Comparison of ENCODE assay signal across 9 cellular contexts in genomic region chr12:54412786-54413185, GRCh38. TPM values are rescaled to one million over a fixed set of nuclear protein-coding genes. Genes with fewer than 3 reads are reported as not detected.
DNase-seq lines count a peak whose midpoint lies in the region; ATAC-seq and TF ChIP-seq lines count a peak whose summit lies in the region.
"Had no signal": no experiment of that assay in that cellular context is flagged by ENCODE, and none has a peak within 500 bp of the region (broad histone marks: within the 10 kb centered on the region; RNA-seq: fewer than 3 reads in every experiment).

No MANE protein-coding gene starts in this region.

- H3K27me3 ChIP-seq in mammary epithelial cell (ENCODE audit: insufficient read depth, low read length), result no peaks in the 10 kb centered on the region
- H3K27me3 ChIP-seq in muscle layer of colon (ENCODE audit: control insufficient read depth in 1 of 2, insufficient read depth in 2 of 2, low read length in 2 of 2), result no peaks in the 10 kb centered on the region
- H3K27me3 ChIP-seq in aorta (ENCODE audit: control insufficient read depth in 1 of 2, insufficient read depth in 2 of 2, low read length in 1 of 2), result no peaks in the 10 kb centered on the region

- intact Hi-C loops in Right ventricle myocardium inferior (cut with DNase I), result no loop called here
- intact Hi-C loops in cardiac septum (cut with DNase I), result no loop called here
- intact Hi-C loops in mammary epithelial cell (cut with micrococcal nuclease), result no loop called here
- intact Hi-C loops in aorta (cut with DNase I), result no loop called here

- H2AFZ ChIP-seq in mammary epithelial cell (ENCODE audit: low read depth, low read length), result no peak overlapping the region

- no peak overlapping the region for H3K4me3 ChIP-seq in mammary epithelial cell (replicated peaks in 1 of 3; ENCODE audit: insufficient read depth in 1 of 3, low read depth in 2 of 3, low read length in 3 of 3)
- peak overlapping the region; percentile 17 to 49 for H3K4me3 ChIP-seq in muscle layer of colon (ENCODE audit: low read depth in 1 of 2, low read length in 2 of 2)
- peak overlapping the region in 1 of 2 donors; percentile 40 for H3K4me3 ChIP-seq in aorta (ENCODE audit: low read length in 2 of 2)

- in situ Hi-C loops in mammary epithelial cell (cut with MboI; ENCODE audit: low sequenced_read_pairs in 2 of 2), result no loop called here

- no peak for TF ChIP-seq CTCF in mammary epithelial cell (conservative IDR thresholded peaks at IDR 0.05 in 1 of 2, IDR thresholded peaks at IDR 0.05 in 1 of 2; ENCODE audit: extremely low read depth in 1 of 2, insufficient read depth in 1 of 2, low read depth in 1 of 2, low read length in 2 of 2)

- ATAC-seq in Right ventricle myocardium inferior, result peak; percentile 40
- peak; percentile 1 for ATAC-seq in aorta (ENCODE audit: low FRiP score)
- ATAC-seq in HG02678 (IDR thresholded peaks at IDR 0.05; ENCODE audit: unreplicated experiment), result no peak
- no peak for ATAC-seq in GM21367 (IDR thresholded peaks at IDR 0.05; ENCODE audit: unreplicated experiment)

- H4K20me1 ChIP-seq in mammary epithelial cell (ENCODE audit: insufficient read depth, low read length), result no peaks in the 10 kb centered on the region

- no peak for DNase-seq in Right ventricle myocardium inferior (ENCODE audit: missing footprints)
- DNase-seq in cardiac septum (ENCODE audit: low spot score), result no peak
- no peak for DNase-seq in mammary epithelial cell
- DNase-seq in aorta, result peak in 1 of 2 donors; percentile 50
- no peak for DNase-seq in EL

- H3K79me2 ChIP-seq in mammary epithelial cell (ENCODE audit: insufficient read depth, low read length), result peaks cover 88% of the 10 kb centered on the region

- H3K9me3 ChIP-seq in mammary epithelial cell (replicated peaks; ENCODE audit: insufficient read depth, low read length) (no peaks in the 10 kb centered on the region), muscle layer of colon (ENCODE audit: low read length) (no peaks in the 10 kb centered on the region), aorta (ENCODE audit: control insufficient read depth, low read length) (no peaks in the 10 kb centered on the region)

- BruUV-seq in mammary epithelial cell (replicated peaks; lab: Mats Ljungman, UMichigan), result no TSS peak

- peak overlapping the region; percentile 31 for H3K4me2 ChIP-seq in mammary epithelial cell (ENCODE audit: insufficient read depth, low read depth, low read length)

- H3K4me1 ChIP-seq in mammary epithelial cell (ENCODE audit: insufficient read depth, low read length) (peaks cover 51% of the 10 kb centered on the region), muscle layer of colon (ENCODE audit: insufficient read depth, low read length) (peaks cover 70% of the 10 kb centered on the region), aorta (ENCODE audit: control insufficient read depth in 1 of 2, insufficient read depth in 2 of 2, low read length in 2 of 2) (no peaks in the 10 kb centered on the region)

- no peak overlapping the region for H3K9ac ChIP-seq in mammary epithelial cell (ENCODE audit: insufficient read depth, low read length)
- H3K9ac ChIP-seq in muscle layer of colon (ENCODE audit: low read length), result peak overlapping the region; percentile 37

- CTCF ChIA-PET in mammary epithelial cell (lab: Charles Lee; ENCODE audit: low non-redundant PET), result no interaction called here

- H3K27ac ChIP-seq in mammary epithelial cell (ENCODE audit: insufficient read depth, low read depth, low read length) (peak overlapping the region; percentile 69), muscle layer of colon (ENCODE audit: low read depth, low read length) (peak overlapping the region; percentile 77), aorta (ENCODE audit: low read depth in 1 of 2, low read length in 2 of 2) (peak overlapping the region in 1 of 2 donors; percentile 1)

- 65% methylated on average over 3 of the region's 3 CpGs for WGBS in mammary epithelial cell (ENCODE audit: low coverage, missing lambda C conversion rate)
- WGBS in aorta, 2 donors, result 12 to 18% methylated on average over 3 of the region's 3 CpGs

- dilution Hi-C loops in mammary epithelial cell (cut with HindIII; ENCODE audit: low sequenced_read_pairs), result no loop called here

- H3K36me3 ChIP-seq in mammary epithelial cell (ENCODE audit: insufficient read depth, low read length) (peaks cover 17% of the 10 kb centered on the region), muscle layer of colon (ENCODE audit: insufficient read depth, low read length) (peaks cover 51% of the 10 kb centered on the region), aorta (ENCODE audit: control insufficient read depth in 1 of 2, insufficient read depth in 2 of 2, low read length in 1 of 2) (peaks cover 4 to 7% of the 10 kb centered on the region in 2 donors)

RNA-seq across cellular contexts. Expression of gene ITGA5, which starts 6.3 kb away (rescaled TPM):
- total RNA-seq in Right ventricle myocardium inferior, result 53.5 TPM
- 48.2 TPM for total RNA-seq in cardiac septum
- total RNA-seq in mammary epithelial cell, result 100 to 1,000 TPM in 1 of 2 donors, 10 to 100 TPM in 1; 74.2 to 128 TPM
- 119 TPM for polyA plus RNA-seq in mammary epithelial cell
- 238 TPM for polyA minus RNA-seq in mammary epithelial cell
- total RNA-seq in aorta, result 1,000 to 10,000 TPM in 1 of 2 donors, 100 to 1,000 TPM in 1; 241 to 1,416 TPM
- polyA plus RNA-seq in aorta, result 100 to 1,000 TPM in 1 of 2 donors, 10 to 100 TPM in 1; 26.5 to 464 TPM

RNA-seq across cellular contexts. Expression of gene ZNF385A, which starts 28.3 kb away (rescaled TPM):
- total RNA-seq in Right ventricle myocardium inferior (11.6 TPM), cardiac septum (4.8 TPM), mammary epithelial cell (100 to 1,000 TPM in 1 of 2 donors, 10 to 100 TPM in 1; 16.0 to 102 TPM), aorta (10 to 100 TPM; 22.2 to 27.6 TPM)
- polyA plus RNA-seq in mammary epithelial cell (11.7 TPM), aorta (10 to 100 TPM in 1 of 2 donors, 1 to 10 TPM in 1; 4.1 to 11.5 TPM)
- 124 TPM for polyA minus RNA-seq in mammary epithelial cell

RNA-seq across cellular contexts. Expression of gene GPR84, which starts 48.5 kb away (rescaled TPM):
- total RNA-seq in Right ventricle myocardium inferior (0.22 TPM), cardiac septum (0.22 TPM), mammary epithelial cell (under 1 TPM; 0.17 to 0.33 TPM), aorta (1 to 10 TPM; 1.9 TPM)
- polyA plus RNA-seq in mammary epithelial cell (0.11 TPM), aorta (under 1 TPM in 1 of 2 donors, not detected in 1; 0.38 TPM)
- polyA minus RNA-seq in mammary epithelial cell, result not detected
- total RNA-seq: LHCN-M2 had no signal

Comparison
In these comparisons a context has a peak if more than half of its experiments do, and no peak if none do; other contexts are left out.
1. ATAC-seq: peak in Right ventricle myocardium inferior (single experiment) and aorta (single experiment); none in HG02678 (single experiment) and GM21367 (single experiment).
2. H3K4me3 ChIP-seq: peak in muscle layer of colon (2 of 2); none in mammary epithelial cell (0 of 3).